8 cellular contexts compared by ENCODE assay signal in genomic region chr3:16849240-16849639, GRCh38. TPM values are rescaled to one million over a fixed set of nuclear protein-coding genes. Genes with fewer than 3 reads are reported as not detected.
DNase-seq lines count a peak whose midpoint lies in the region; ATAC-seq and TF ChIP-seq lines count a peak whose summit lies in the region.

No MANE protein-coding gene starts in this region.

- no peak overlapping the region for H2AK5ac ChIP-seq in neuronal stem cell (ENCODE audit: low read depth, low read length)

- peak overlapping the region; percentile 80 for H2AFZ ChIP-seq in neuronal stem cell (ENCODE audit: low read length)

- TF ChIP-seq CTCF in testis (IDR thresholded peaks at IDR 0.05) = no peak

- no peak overlapping the region for H3K9ac ChIP-seq in neuronal stem cell (ENCODE audit: low read depth, low read length, poor library complexity)

- H3K4me1 ChIP-seq in neuronal stem cell (ENCODE audit: control insufficient read depth in 2 of 2, insufficient read depth in 1 of 2, low read depth in 1 of 2, low read length in 2 of 2) = peaks cover 0 to 5% of the 10 kb centered on the region in 2 donors
- no peaks in the 10 kb centered on the region for H3K4me1 ChIP-seq in testis

- H3K18ac ChIP-seq in neuronal stem cell (ENCODE audit: low read length) = no peak overlapping the region

- TF ChIP-seq POLR2A in testis (IDR thresholded peaks at IDR 0.05) = no peak

- peaks cover 12% of the 10 kb centered on the region for H3K36me3 Mint-ChIP-seq in activated CD4-positive, alpha-beta T cell treated with anti-CD3 and anti-CD28 coated beads, Interleukin-2, amount 10 ng/mL, durations not matched to agents 7 days and 5 days (ENCODE audit: low read depth)
- H3K36me3 Mint-ChIP-seq in effector memory CD8-positive, alpha-beta T cell (ENCODE audit: insufficient read depth) = no peaks in the 10 kb centered on the region

- H3K27me3 Mint-ChIP-seq in activated CD4-positive, alpha-beta T cell treated with anti-CD3 and anti-CD28 coated beads, Interleukin-2, amount 10 ng/mL, durations not matched to agents 7 days and 5 days = peaks cover 1% of the 10 kb centered on the region
- no peaks in the 10 kb centered on the region for H3K27me3 Mint-ChIP-seq in effector memory CD8-positive, alpha-beta T cell

- WGBS in neuronal stem cell (ENCODE audit: extremely low coverage in 2 of 2, insufficient read length in 2 of 2, insufficient replicate concordance in 1 of 2), 2 donors = no CpG with 5 or more reads among the region's 8 CpGs
- 23 to 26% methylated on average over 8 of the region's 8 CpGs for WGBS in testis, 2 donors

- peaks cover 50% of the 10 kb centered on the region for H3K4me1 Mint-ChIP-seq in activated CD4-positive, alpha-beta T cell treated with anti-CD3 and anti-CD28 coated beads, Interleukin-2, amount 10 ng/mL, durations not matched to agents 7 days and 5 days
- peaks cover 20 to 45% of the 10 kb centered on the region in 2 donors for H3K4me1 Mint-ChIP-seq in effector memory CD8-positive, alpha-beta T cell (ENCODE audit: low read depth in 2 of 2)

- H2BK120ac ChIP-seq in neuronal stem cell (ENCODE audit: low read depth, low read length) = no peak overlapping the region

- H4K91ac ChIP-seq in neuronal stem cell (ENCODE audit: low read depth, low read length, poor library complexity) = no peak overlapping the region

- intact Hi-C loops in testis (cut with DNase I; ENCODE audit: low total_unique reads) = no loop called here

- DNase-seq in DMS 273 treated with DMSO at 0.1 percent for 48 hours (lab: John Stamatoyannopoulos, UW) (peak; percentile 28), NCI-H1092 treated with DMSO at 0.1 percent for 48 hours (lab: John Stamatoyannopoulos, UW) (peak; percentile 80), neuronal stem cell (ENCODE audit: low spot score) (peak; percentile 33), testis (peak; percentile 70), Kasumi-1 (lab: John Stamatoyannopoulos, UW) (no peak)
- DNase-seq in activated CD4-positive, alpha-beta T cell treated with anti-CD3 and anti-CD28 coated beads, Interleukin-2, amount 10 ng/mL, durations not matched to agents 7 days and 5 days = peak; percentile 83
- peak; percentile 59 to 68 (median 67) for DNase-seq in effector memory CD8-positive, alpha-beta T cell

- H3K4me3 ChIP-seq in neuronal stem cell (ENCODE audit: low read length in 2 of 2) (peak overlapping the region in 1 of 2 donors; percentile 35), testis (peak overlapping the region in 1 of 2 donors; percentile 18)

- H3K9me3 ChIP-seq in neuronal stem cell (replicated peaks in 1 of 2; ENCODE audit: control insufficient read depth in 2 of 2, insufficient read depth in 1 of 2, low read depth in 1 of 2, low read length in 2 of 2) = no peaks in the 10 kb centered on the region
- H3K9me3 ChIP-seq in testis = no peaks in the 10 kb centered on the region

- peaks cover 6% of the 10 kb centered on the region for H3K9me3 Mint-ChIP-seq in activated CD4-positive, alpha-beta T cell treated with anti-CD3 and anti-CD28 coated beads, Interleukin-2, amount 10 ng/mL, durations not matched to agents 7 days and 5 days
- H3K9me3 Mint-ChIP-seq in effector memory CD8-positive, alpha-beta T cell = no peaks in the 10 kb centered on the region

- H3K79me1 ChIP-seq in neuronal stem cell (ENCODE audit: low read depth, low read length) = no peaks in the 10 kb centered on the region

- ATAC-seq in GM21737 (IDR thresholded peaks at IDR 0.05; ENCODE audit: unreplicated experiment) = peak; percentile 74
- ATAC-seq in effector memory CD8-positive, alpha-beta T cell (replicated peaks) = peak; percentile 99

- no peak overlapping the region for H2BK15ac ChIP-seq in neuronal stem cell (ENCODE audit: low read length)

- H3K14ac ChIP-seq in neuronal stem cell (ENCODE audit: low read length) = no peak overlapping the region

- CTCF ChIA-PET in activated CD4-positive, alpha-beta T cell treated with anti-CD3 and anti-CD28 coated beads, Interleukin-2, amount 10 ng/mL, durations not matched to agents 7 days and 5 days (lab: Charles Lee) = interaction anchor here (0.7 to 1.7 kb wide), 8 partner anchors 11 to 250 kb away, joined by 3 to 5 read pairs (median 4); no protein-coding TSS in a partner anchor

- H3K36me3 ChIP-seq in neuronal stem cell (replicated peaks in 1 of 2; ENCODE audit: control insufficient read depth in 2 of 2, insufficient read depth in 2 of 2, low read length in 2 of 2) (no peaks in the 10 kb centered on the region), testis (ENCODE audit: low read depth, missing control alignments) (no peaks in the 10 kb centered on the region)

- no peak overlapping the region for H4K8ac ChIP-seq in neuronal stem cell (ENCODE audit: low read depth, low read length)

- no peak overlapping the region for H3K23ac ChIP-seq in neuronal stem cell (ENCODE audit: low read depth, low read length, poor library complexity)

- no peak overlapping the region for H2BK5ac ChIP-seq in neuronal stem cell (ENCODE audit: low read length)

- peak overlapping the region; percentile 56 for H3K4me3 Mint-ChIP-seq in activated CD4-positive, alpha-beta T cell treated with anti-CD3 and anti-CD28 coated beads, Interleukin-2, amount 10 ng/mL, durations not matched to agents 7 days and 5 days
- peak overlapping the region; percentile 70 to 73 for H3K4me3 Mint-ChIP-seq in effector memory CD8-positive, alpha-beta T cell

- H3K27me3 ChIP-seq in neuronal stem cell (ENCODE audit: control insufficient read depth in 3 of 3, insufficient read depth in 3 of 3, low read depth in 1 of 3, low read length in 3 of 3) = no peaks in the 10 kb centered on the region
- H3K27me3 ChIP-seq in testis = no peaks in the 10 kb centered on the region

- H3K27ac ChIP-seq in neuronal stem cell (replicated peaks; ENCODE audit: low read length) (no peak overlapping the region), testis (peak overlapping the region in 1 of 2 donors; percentile 17)

- H3K4ac ChIP-seq in neuronal stem cell (ENCODE audit: low read length) = no peak overlapping the region

- POLR2A ChIA-PET in activated CD4-positive, alpha-beta T cell treated with anti-CD3 and anti-CD28 coated beads, Interleukin-2, amount 10 ng/mL, durations not matched to agents 7 days and 5 days (lab: Charles Lee) = no interaction called here

- no peak overlapping the region for H3K4me2 ChIP-seq in neuronal stem cell (ENCODE audit: insufficient read depth, low read length, poor library complexity, severe bottlenecking)

- no peak overlapping the region for H2BK12ac ChIP-seq in neuronal stem cell (ENCODE audit: low read length)

- peak overlapping the region; percentile 73 for H3K27ac Mint-ChIP-seq in activated CD4-positive, alpha-beta T cell treated with anti-CD3 and anti-CD28 coated beads, Interleukin-2, amount 10 ng/mL, durations not matched to agents 7 days and 5 days
- peak overlapping the region; percentile 77 to 92 for H3K27ac Mint-ChIP-seq in effector memory CD8-positive, alpha-beta T cell

RNA-seq across cellular contexts. Expression of gene PLCL2, which starts 35.5 kb away (rescaled TPM):
- total RNA-seq in activated CD4-positive, alpha-beta T cell treated with anti-CD3 and anti-CD28 coated beads, Interleukin-2, amount 10 ng/mL, durations not matched to agents 7 days and 5 days = 10 to 100 TPM; 48.8 to 50.9 TPM
- 3.1 TPM for polyA plus RNA-seq in neuronal stem cell (2013, experiment 1 of 2)
- 3.1 TPM for polyA plus RNA-seq in neuronal stem cell (2013, experiment 2 of 2)
- total RNA-seq in testis = 10 to 100 TPM; 15.0 to 23.0 TPM
- 10.7 TPM for polyA plus RNA-seq in testis (ENCODE audit: insufficient read depth, low read depth, low replicate concordance)

Comparison
In these comparisons a context has a peak if more than half of its experiments do, and no peak if none do; other contexts are left out.
1. DNase-seq: peak in DMS 273 treated with DMSO at 0.1 percent for 48 hours (single experiment), NCI-H1092 treated with DMSO at 0.1 percent for 48 hours (single experiment), activated CD4-positive, alpha-beta T cell treated with anti-CD3 and anti-CD28 coated beads, Interleukin-2, amount 10 ng/mL, durations not matched to agents 7 days and 5 days (single experiment), effector memory CD8-positive, alpha-beta T cell (3 of 3), neuronal stem cell (single experiment) and testis (single experiment); none in Kasumi-1 (0 of 2).